In genomic region chr22:31818481-31819392, GRCh38 we compare ENCODE assay signal across 14 cellular contexts.
DNase-seq lines count a peak whose midpoint lies in the region; ATAC-seq and TF ChIP-seq lines count a peak whose summit lies in the region.
"Had no signal": no experiment of that assay in that cellular context is flagged by ENCODE, and none has a peak within 500 bp of the region (broad histone marks: within the 10 kb centered on the region; RNA-seq: fewer than 3 reads in every experiment).

No MANE protein-coding gene starts in this region.

- no peak for TF ChIP-seq CTCF in AG10803 (conservative IDR thresholded peaks at IDR 0.05; ENCODE audit: low read length)
- TF ChIP-seq CTCF in mucosa of descending colon (IDR thresholded peaks at IDR 0.05): no peak
- no peak for TF ChIP-seq CTCF in thyroid gland (IDR thresholded peaks at IDR 0.05)

- 76 to 79% methylated on average over 10 of the region's 10 CpGs for WGBS in thyroid gland, 2 donors

- H3K9me3 ChIP-seq in mucosa of descending colon (no peaks in the 10 kb centered on the region), thyroid gland (no peaks in the 10 kb centered on the region)
- H3K9me3 ChIP-seq: Caco-2 had no signal

- H3K27ac Mint-ChIP-seq in activated T-helper 2 cell treated with anti-CD3 and anti-CD28 coated beads, Interferon-gamma antibody, Interleukin-2, Interleukin-4, amounts not matched to agents 10 μg/mL and 5 μg/mL and 100 μg/mL, durations not matched to agents 14 hours and 24 hours and 36 hours: peak overlapping the region; percentile 28

- H3K4me1 ChIP-seq in mucosa of descending colon (ENCODE audit: low read depth) (no peaks in the 10 kb centered on the region), thyroid gland (no peaks in the 10 kb centered on the region)
- H3K4me1 ChIP-seq: Caco-2 had no signal

- DNase-seq in AG10803 (ENCODE audit: low read depth) (peak; percentile 55), H7 (peak; percentile 13), iris pigment epithelial cell (ENCODE audit: low read depth) (peak; percentile 69), mucosa of descending colon (no peak), thyroid gland (no peak), germinal center (ENCODE audit: low spot score) (no peak)
- DNase-seq in activated T-helper 2 cell treated with anti-CD3 and anti-CD28 coated beads, Interferon-gamma antibody, Interleukin-2, Interleukin-4, amounts not matched to agents 10 μg/mL and 5 μg/mL and 100 μg/mL, durations not matched to agents 14 hours and 24 hours and 36 hours (ENCODE audit: low spot score): no peak
- DNase-seq in central memory CD4-positive, alpha-beta T cell: no peak
- DNase-seq: activated CD4-positive, alpha-beta T cell treated with anti-CD3 and anti-CD28 coated beads for 4 hours; Caco-2; caudate nucleus; glutamatergic neuron; KBM-7; SHP77 treated with DMSO at 0.1 percent for 48 hours had no signal

- H3K27me3 ChIP-seq in H7 (ENCODE audit: control insufficient read depth, insufficient read depth, low read length): no peaks in the 10 kb centered on the region
- no peaks in the 10 kb centered on the region for H3K27me3 ChIP-seq in thyroid gland

- no peak overlapping the region for H3K27ac ChIP-seq in thyroid gland

- H3K36me3 ChIP-seq in H7 (replicated peaks; ENCODE audit: control insufficient read depth, insufficient read depth, low read length): peaks cover 10% of the 10 kb centered on the region
- peaks cover 11% of the 10 kb centered on the region for H3K36me3 ChIP-seq in mucosa of descending colon (ENCODE audit: low read depth)
- H3K36me3 ChIP-seq in thyroid gland: peaks cover 59 to 65% of the 10 kb centered on the region in 2 donors

- H3K4me3 Mint-ChIP-seq in activated T-helper 2 cell treated with anti-CD3 and anti-CD28 coated beads, Interferon-gamma antibody, Interleukin-2, Interleukin-4, amounts not matched to agents 10 μg/mL and 5 μg/mL and 100 μg/mL, durations not matched to agents 14 hours and 24 hours and 36 hours (ENCODE audit: low read depth): no peak overlapping the region

- no peaks in the 10 kb centered on the region for H3K9me3 Mint-ChIP-seq in activated T-helper 2 cell treated with anti-CD3 and anti-CD28 coated beads, Interferon-gamma antibody, Interleukin-2, Interleukin-4, amounts not matched to agents 10 μg/mL and 5 μg/mL and 100 μg/mL, durations not matched to agents 14 hours and 24 hours and 36 hours

- H3K4me1 Mint-ChIP-seq in activated T-helper 2 cell treated with anti-CD3 and anti-CD28 coated beads, Interferon-gamma antibody, Interleukin-2, Interleukin-4, amounts not matched to agents 10 μg/mL and 5 μg/mL and 100 μg/mL, durations not matched to agents 14 hours and 24 hours and 36 hours (ENCODE audit: low read depth): peaks cover 19% of the 10 kb centered on the region

- H3K27me3 Mint-ChIP-seq in activated T-helper 2 cell treated with anti-CD3 and anti-CD28 coated beads, Interferon-gamma antibody, Interleukin-2, Interleukin-4, amounts not matched to agents 10 μg/mL and 5 μg/mL and 100 μg/mL, durations not matched to agents 14 hours and 24 hours and 36 hours (ENCODE audit: low read depth): no peaks in the 10 kb centered on the region

- no peak for ATAC-seq in mucosa of descending colon

- TF ChIP-seq POLR2A in thyroid gland (IDR thresholded peaks at IDR 0.05): no peak

- H3K4me3 ChIP-seq in AG10803 (ENCODE audit: low read length): no peak overlapping the region
- no peak overlapping the region for H3K4me3 ChIP-seq in H7 (ENCODE audit: insufficient read depth, low read depth, low read length)
- no peak overlapping the region for H3K4me3 ChIP-seq in mucosa of descending colon
- no peak overlapping the region for H3K4me3 ChIP-seq in thyroid gland (replicated peaks in 1 of 3)

- intact Hi-C loops in activated T-helper 2 cell treated with anti-CD3 and anti-CD28 coated beads, Interferon-gamma antibody, Interleukin-2, Interleukin-4, amounts not matched to agents 10 μg/mL and 5 μg/mL and 100 μg/mL, durations not matched to agents 14 hours and 24 hours and 36 hours (cut with micrococcal nuclease): loop anchor here (1.0 kb wide), 1 partner anchor 11 kb away; no protein-coding TSS in a partner anchor
- intact Hi-C loops in mucosa of descending colon (cut with DNase I, micrococcal nuclease): no loop called here
- intact Hi-C loops in thyroid gland (cut with DNase I): no loop called here

- peaks cover 81% of the 10 kb centered on the region for H3K36me3 Mint-ChIP-seq in activated T-helper 2 cell treated with anti-CD3 and anti-CD28 coated beads, Interferon-gamma antibody, Interleukin-2, Interleukin-4, amounts not matched to agents 10 μg/mL and 5 μg/mL and 100 μg/mL, durations not matched to agents 14 hours and 24 hours and 36 hours (ENCODE audit: low read depth)

Comparison
In these comparisons a context has a peak if more than half of its experiments do, and no peak if none do; other contexts are left out.
1. DNase-seq: peak in AG10803 (single experiment), H7 (single experiment) and iris pigment epithelial cell (single experiment); none in activated T-helper 2 cell treated with anti-CD3 and anti-CD28 coated beads, Interferon-gamma antibody, Interleukin-2, Interleukin-4, amounts not matched to agents 10 μg/mL and 5 μg/mL and 100 μg/mL, durations not matched to agents 14 hours and 24 hours and 36 hours (single experiment), mucosa of descending colon (0 of 3), central memory CD4-positive, alpha-beta T cell (single experiment), thyroid gland (0 of 2) and germinal center (single experiment).